19 cellular contexts compared by ENCODE assay signal in the genomic region with DNA sequence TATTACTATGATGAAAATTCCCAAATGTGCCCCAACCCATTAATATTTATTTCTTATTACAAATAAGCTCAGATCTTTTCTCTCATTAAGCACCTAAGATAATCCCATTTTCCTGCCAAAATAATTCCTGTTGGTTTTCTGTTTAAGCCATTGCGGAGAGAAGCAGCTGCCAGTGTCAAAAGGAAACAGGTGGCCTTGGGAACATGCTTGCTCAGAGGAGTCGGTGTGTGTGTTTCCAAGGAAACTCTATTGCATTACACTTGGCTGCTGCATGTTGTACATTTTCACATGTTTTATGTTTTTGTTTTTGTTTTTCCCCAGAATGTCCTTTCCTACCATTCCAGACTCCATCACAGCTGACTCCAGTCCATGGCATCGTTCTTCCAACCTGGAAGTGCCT.
DNase-seq lines count a peak whose midpoint lies in the region; ATAC-seq and FAIRE-seq lines count a peak whose summit lies in the region.
"Had no signal": no experiment of that assay in that cellular context is flagged by ENCODE, and none has a peak within 500 bp of the region (broad histone marks: within the 10 kb centered on the region; RNA-seq: fewer than 3 reads in every experiment).

No MANE protein-coding gene starts in this region.

- FAIRE-seq in urothelium cell line (lab: Jason Lieb, UNC) (no peak), GM19239 (lab: Jason Lieb, UNC) (no peak)

- ATAC-seq in GM19463 (IDR thresholded peaks at IDR 0.05; ENCODE audit: unreplicated experiment), result no peak
- ATAC-seq: effector memory CD8-positive, alpha-beta T cell; gastroesophageal sphincter; HCT116; upper lobe of right lung had no signal

- DNase-seq in NCI-H748 (lab: John Stamatoyannopoulos, UW; ENCODE audit: unreplicated experiment) (peak; percentile 74), NCI-H748 treated with DMSO at 0.1 percent for 48 hours (lab: John Stamatoyannopoulos, UW) (no peak), NCI-H2171 (lab: John Stamatoyannopoulos, UW) (peak; percentile 52), SHP77 treated with DMSO at 0.1 percent for 48 hours (lab: John Stamatoyannopoulos, UW) (peak; percentile 77), urothelium cell line (ENCODE audit: low spot score) (no peak), GM19239 (ENCODE audit: insufficient read length, low spot score) (no peak)
- no peak for DNase-seq in stimulated activated CD8-positive, alpha-beta memory T cell treated with anti-CD3 and anti-CD28 coated beads, Interleukin-4, amount 100 ng/mL, for 48 hours
- DNase-seq: activated CD4-positive, alpha-beta memory T cell treated with anti-CD3 and anti-CD28 coated beads, Interleukin-2, amount 10 ng/mL, durations not matched to agents 7 days and 5 days; activated gamma-delta T cell treated with Interleukin-2 at 50 U/mL for 16 hours; brain microvascular endothelial cell; Calu3; effector memory CD8-positive, alpha-beta T cell; MM.1S; NCI-H2227 treated with DMSO at 0.1 percent for 48 hours; sigmoid colon; upper lobe of right lung had no signal

Comparison
In these comparisons a context has a peak if more than half of its experiments do, and no peak if none do; other contexts are left out.
1. DNase-seq: peak in NCI-H748 (single experiment), NCI-H2171 (single experiment) and SHP77 treated with DMSO at 0.1 percent for 48 hours (single experiment); none in NCI-H748 treated with DMSO at 0.1 percent for 48 hours (single experiment), urothelium cell line (single experiment), GM19239 (single experiment) and stimulated activated CD8-positive, alpha-beta memory T cell treated with anti-CD3 and anti-CD28 coated beads, Interleukin-4, amount 100 ng/mL, for 48 hours (single experiment).